12 cellular contexts compared by ENCODE assay signal in genomic region chr17:45022655-45023339, GRCh38. TPM values are rescaled to one million over a fixed set of nuclear protein-coding genes. Genes with fewer than 3 reads are reported as not detected.
A peak's percentile ranks its signal among the peaks of the same experiment; 100 is the strongest.
DNase-seq lines count a peak whose midpoint lies in the region; ATAC-seq and TF ChIP-seq lines count a peak whose summit lies in the region.
"Had no signal": no experiment of that assay in that cellular context is flagged by ENCODE, and none has a peak within 500 bp of the region (broad histone marks: within the 10 kb centered on the region; RNA-seq: fewer than 3 reads in every experiment).

No MANE protein-coding gene starts in this region.

- no peak for TF ChIP-seq CTCF in GM12865 (IDR thresholded peaks at IDR 0.05; ENCODE audit: insufficient read depth, low read depth, low read length, missing control alignments)
- no peak for TF ChIP-seq CTCF in colonic mucosa (IDR thresholded peaks at IDR 0.05)
- TF ChIP-seq CTCF in coronary artery (IDR thresholded peaks at IDR 0.05): no peak

- H3K9me3 ChIP-seq in colonic mucosa: no peaks in the 10 kb centered on the region
- H3K9me3 ChIP-seq: heart right ventricle had no signal

- ATAC-seq in stimulated activated naive B cell treated with anti-CD40 and anti-IgM and Interleukin-4, amounts not matched to agents 10 μg/mL and 1 μg/mL and 100 μg/mL, for 72 hours (replicated peaks): no peak

- H3K4me3 ChIP-seq in GM12865 (ENCODE audit: low read depth, low read length) (no peak overlapping the region), colonic mucosa (no peak overlapping the region), coronary artery (no peak overlapping the region)

- H3K27ac Mint-ChIP-seq in stimulated activated naive B cell treated with anti-CD40 and anti-IgM and Interleukin-4, amounts not matched to agents 10 μg/mL and 1 μg/mL and 100 μg/mL, for 72 hours: peak overlapping the region; percentile 20
- H3K27ac Mint-ChIP-seq: activated CD8-positive, alpha-beta T cell treated with anti-CD3 and anti-CD28 coated beads for 36 hours; activated T-helper 2 cell treated with anti-CD3 and anti-CD28 coated beads, Interferon-gamma antibody, Interleukin-2, Interleukin-4, amounts not matched to agents 10 μg/mL and 5 μg/mL and 100 μg/mL, durations not matched to agents 14 hours and 24 hours and 36 hours; CD4-positive, alpha-beta T cell had no signal

- intact Hi-C loops in colonic mucosa (cut with DNase I): loop anchor here (2.0 to 10.0 kb wide), 3 partner anchors 75 to 248 kb away; no protein-coding TSS in a partner anchor

- H3K36me3 Mint-ChIP-seq in stimulated activated naive B cell treated with anti-CD40 and anti-IgM and Interleukin-4, amounts not matched to agents 10 μg/mL and 1 μg/mL and 100 μg/mL, for 72 hours: peaks cover 10 to 22% of the 10 kb centered on the region in 2 donors

- peak overlapping the region; percentile 24 to 66 for H3K9ac ChIP-seq in colonic mucosa (ENCODE audit: low read depth in 2 of 2, low read length in 2 of 2)

- no peaks in the 10 kb centered on the region for H3K36me3 ChIP-seq in colonic mucosa

- no peak overlapping the region for H3K27ac ChIP-seq in colonic mucosa
- H3K27ac ChIP-seq in coronary artery: no peak overlapping the region

- H3K4me1 ChIP-seq in colonic mucosa: peaks cover 3% of the 10 kb centered on the region

- peak; percentile 72 for DNase-seq in GM12865 (ENCODE audit: low read depth)
- DNase-seq in NCI-H446 (lab: John Stamatoyannopoulos, UW): peak; percentile 57 to 79
- no peak for DNase-seq in colonic mucosa
- DNase-seq in stimulated activated naive B cell treated with anti-CD40 and anti-IgM and Interleukin-4, amounts not matched to agents 10 μg/mL and 1 μg/mL and 100 μg/mL, for 72 hours: no peak
- no peak for DNase-seq in GF-D8 (lab: John Stamatoyannopoulos, UW)
- no peak for DNase-seq in cerebellar nuclear complex (lab: John Stamatoyannopoulos, UW)
- DNase-seq in coronary artery (ENCODE audit: low spot score): no peak
- DNase-seq: NCI-H1092 had no signal

- H3K4me1 Mint-ChIP-seq in stimulated activated naive B cell treated with anti-CD40 and anti-IgM and Interleukin-4, amounts not matched to agents 10 μg/mL and 1 μg/mL and 100 μg/mL, for 72 hours: peaks cover 24 to 43% of the 10 kb centered on the region in 2 donors

- no peaks in the 10 kb centered on the region for H3K27me3 ChIP-seq in colonic mucosa

- H3K27me3 Mint-ChIP-seq in stimulated activated naive B cell treated with anti-CD40 and anti-IgM and Interleukin-4, amounts not matched to agents 10 μg/mL and 1 μg/mL and 100 μg/mL, for 72 hours: peaks cover 31 to 38% of the 10 kb centered on the region in 2 donors

- H3K9me3 Mint-ChIP-seq in stimulated activated naive B cell treated with anti-CD40 and anti-IgM and Interleukin-4, amounts not matched to agents 10 μg/mL and 1 μg/mL and 100 μg/mL, for 72 hours: no peaks in the 10 kb centered on the region
- H3K9me3 Mint-ChIP-seq: activated CD8-positive, alpha-beta T cell treated with anti-CD3 and anti-CD28 coated beads for 36 hours; activated T-helper 2 cell treated with anti-CD3 and anti-CD28 coated beads, Interferon-gamma antibody, Interleukin-2, Interleukin-4, amounts not matched to agents 10 μg/mL and 5 μg/mL and 100 μg/mL, durations not matched to agents 14 hours and 24 hours and 36 hours; CD4-positive, alpha-beta T cell had no signal

- H3K4me3 Mint-ChIP-seq in stimulated activated naive B cell treated with anti-CD40 and anti-IgM and Interleukin-4, amounts not matched to agents 10 μg/mL and 1 μg/mL and 100 μg/mL, for 72 hours: peak overlapping the region in 1 of 2 donors; percentile 11
- H3K4me3 Mint-ChIP-seq: activated CD8-positive, alpha-beta T cell treated with anti-CD3 and anti-CD28 coated beads for 36 hours; CD4-positive, alpha-beta T cell had no signal

RNA-seq across cellular contexts. Expression of gene DCAKD, which starts 28.6 kb away (rescaled TPM):
- total RNA-seq in colonic mucosa: 10 to 100 TPM; 20.2 to 46.8 TPM

RNA-seq across cellular contexts. Expression of gene NMT1, which starts 38.3 kb away (rescaled TPM):
- 100 to 1,000 TPM in 1 of 2 donors, 10 to 100 TPM in 1; 68.0 to 127 TPM for total RNA-seq in colonic mucosa

RNA-seq across cellular contexts. Expression of gene C1QL1, which starts 54.7 kb away (rescaled TPM):
- 1 to 10 TPM; 1.2 to 1.9 TPM for total RNA-seq in colonic mucosa
- total RNA-seq: activated CD8-positive, alpha-beta T cell treated with anti-CD3 and anti-CD28 coated beads for 36 hours; CD4-positive, alpha-beta T cell had no signal

Comparison
In these comparisons a context has a peak if more than half of its experiments do, and no peak if none do; other contexts are left out.
1. DNase-seq: peak in GM12865 (single experiment) and NCI-H446 (2 of 2); none in colonic mucosa (single experiment), stimulated activated naive B cell treated with anti-CD40 and anti-IgM and Interleukin-4, amounts not matched to agents 10 μg/mL and 1 μg/mL and 100 μg/mL, for 72 hours (single experiment), GF-D8 (single experiment), cerebellar nuclear complex (0 of 2) and coronary artery (single experiment).